Comparison of ENCODE assay signal across 21 cellular contexts in the genomic region with DNA sequence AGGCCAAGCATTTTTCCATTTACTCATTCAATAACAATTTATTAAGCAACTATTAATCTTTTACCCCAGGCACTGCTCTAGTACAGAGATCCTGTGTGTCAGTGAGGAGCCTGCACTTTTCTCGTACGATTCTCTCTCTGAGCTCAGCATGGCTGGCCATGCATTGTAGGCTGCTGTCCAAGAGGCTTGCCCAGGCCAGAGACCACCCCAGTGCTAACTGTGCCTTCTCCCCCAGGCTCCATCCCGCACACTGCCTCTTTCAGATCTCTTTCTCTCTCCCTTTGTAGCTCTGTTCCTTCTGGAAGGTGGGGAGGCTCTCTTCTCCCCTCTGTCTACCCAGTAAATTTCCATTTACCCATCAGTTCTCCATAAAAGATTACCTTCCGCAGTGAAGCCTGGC.
A peak's percentile ranks its signal among the peaks of the same experiment; 100 is the strongest.
DNase-seq lines count a peak whose midpoint lies in the region; ATAC-seq and TF ChIP-seq lines count a peak whose summit lies in the region.
"Had no signal": no experiment of that assay in that cellular context is flagged by ENCODE, and none has a peak within 500 bp of the region (broad histone marks: within the 10 kb centered on the region; RNA-seq: fewer than 3 reads in every experiment).

No MANE protein-coding gene starts in this region.

- WGBS in smooth muscle cell (ENCODE audit: low lambda C conversion rate) = 81% methylated on average over 4 of the region's 4 CpGs

- POLR2A ChIA-PET in activated CD4-positive, alpha-beta T cell treated with anti-CD3 and anti-CD28 coated beads for 36 hours (lab: Charles Lee) = interaction anchor here (0.5 to 1.8 kb wide), 2 partner anchors 64 to 163 kb away, joined by 3 to 4 read pairs; no protein-coding TSS in a partner anchor

- H2AFZ ChIP-seq in OCI-LY1 (ENCODE audit: low read length) (no peak overlapping the region), smooth muscle cell (ENCODE audit: low read depth) (no peak overlapping the region)

- H3K9me3 ChIP-seq in OCI-LY1 (ENCODE audit: low read length) (no peaks in the 10 kb centered on the region), smooth muscle cell (replicated peaks; ENCODE audit: low read depth) (no peaks in the 10 kb centered on the region)

- CTCF ChIA-PET in activated CD4-positive, alpha-beta T cell treated with anti-CD3 and anti-CD28 coated beads for 36 hours (lab: Charles Lee) = interaction anchor here (0.6 to 8.0 kb wide), 13 partner anchors 16 to 264 kb away, joined by 3 to 126 read pairs (median 4); a partner anchor contains a TSS

- H3K9ac ChIP-seq in OCI-LY1 (ENCODE audit: low read length) = no peak overlapping the region; the same call in 1 of the 2 replicates
- no peak overlapping the region for H3K9ac ChIP-seq in smooth muscle cell (ENCODE audit: low read depth)

- H3K4me2 ChIP-seq in OCI-LY1 (ENCODE audit: low read length) (peak overlapping the region; percentile 10; the same call in 1 of the 2 replicates), smooth muscle cell (no peak overlapping the region)

- no peaks in the 10 kb centered on the region for H3K9me2 ChIP-seq in OCI-LY1 (ENCODE audit: low read depth, low read length)

- H3K4me1 ChIP-seq in OCI-LY1 (ENCODE audit: insufficient read depth, low read length, severe bottlenecking) = peaks cover 41% of the 10 kb centered on the region
- no peaks in the 10 kb centered on the region for H3K4me1 ChIP-seq in smooth muscle cell (ENCODE audit: low read depth)

- H3K36me3 ChIP-seq in OCI-LY1 (ENCODE audit: insufficient read depth, low read length) (no peaks in the 10 kb centered on the region), smooth muscle cell (ENCODE audit: low read depth) (no peaks in the 10 kb centered on the region)

- H3K79me2 ChIP-seq in OCI-LY1 (ENCODE audit: insufficient read depth, low read length) (no peaks in the 10 kb centered on the region), smooth muscle cell (ENCODE audit: low read depth) (no peaks in the 10 kb centered on the region)

- H3K27ac ChIP-seq in OCI-LY1 (ENCODE audit: low read depth, low read length, poor library complexity, severe bottlenecking) (peak overlapping the region; percentile 43), smooth muscle cell (ENCODE audit: low read depth) (no peak overlapping the region)

- peaks cover 6% of the 10 kb centered on the region for H3K36me3 Mint-ChIP-seq in activated CD4-positive, alpha-beta T cell treated with anti-CD3 and anti-CD28 coated beads for 36 hours (ENCODE audit: low read depth)
- peaks cover 3% of the 10 kb centered on the region for H3K36me3 Mint-ChIP-seq in activated naive CD8-positive, alpha-beta T cell treated with anti-CD3 and anti-CD28 coated beads, Interleukin-2, amount 50 U/mL, for 24 hours (ENCODE audit: low read depth)
- H3K36me3 Mint-ChIP-seq in osteocyte (ENCODE audit: unreplicated experiment) = no peaks in the 10 kb centered on the region

- peak overlapping the region; percentile 57 for H3K27ac Mint-ChIP-seq in activated CD4-positive, alpha-beta T cell treated with anti-CD3 and anti-CD28 coated beads for 36 hours
- peak overlapping the region; percentile 47 for H3K27ac Mint-ChIP-seq in activated naive CD8-positive, alpha-beta T cell treated with anti-CD3 and anti-CD28 coated beads, Interleukin-2, amount 50 U/mL, for 24 hours
- no peak overlapping the region for H3K27ac Mint-ChIP-seq in osteocyte (ENCODE audit: unreplicated experiment)

- TF ChIP-seq CTCF in OCI-LY1 (IDR thresholded peaks at IDR 0.05; ENCODE audit: low read length) (no peak), osteocyte (IDR thresholded peaks at IDR 0.05) (no peak), smooth muscle cell (IDR thresholded peaks at IDR 0.05; ENCODE audit: borderline replicate concordance, insufficient read depth, poor library complexity, severe bottlenecking) (no peak)

- no peaks in the 10 kb centered on the region for H3F3A ChIP-seq in OCI-LY1 (ENCODE audit: insufficient read depth, low read length)
- no peaks in the 10 kb centered on the region for H3F3A ChIP-seq in smooth muscle cell (ENCODE audit: low read depth)

- H3K27me3 ChIP-seq in OCI-LY1 (ENCODE audit: insufficient read depth, low read length) (no peaks in the 10 kb centered on the region), smooth muscle cell (ENCODE audit: low read depth) (no peaks in the 10 kb centered on the region)

- H3K4me1 Mint-ChIP-seq in activated CD4-positive, alpha-beta T cell treated with anti-CD3 and anti-CD28 coated beads for 36 hours = peaks cover 84% of the 10 kb centered on the region
- H3K4me1 Mint-ChIP-seq in activated naive CD8-positive, alpha-beta T cell treated with anti-CD3 and anti-CD28 coated beads, Interleukin-2, amount 50 U/mL, for 24 hours = peaks cover 92% of the 10 kb centered on the region
- H3K4me1 Mint-ChIP-seq in osteocyte (ENCODE audit: unreplicated experiment) = no peaks in the 10 kb centered on the region

- no peak overlapping the region for H3K4me3 ChIP-seq in OCI-LY1 (ENCODE audit: low read depth, low read length, poor library complexity, severe bottlenecking)
- H3K4me3 ChIP-seq in smooth muscle cell = no peak overlapping the region

- H3K9me3 Mint-ChIP-seq in activated CD4-positive, alpha-beta T cell treated with anti-CD3 and anti-CD28 coated beads for 36 hours (ENCODE audit: low read depth) = no peaks in the 10 kb centered on the region
- no peaks in the 10 kb centered on the region for H3K9me3 Mint-ChIP-seq in activated naive CD8-positive, alpha-beta T cell treated with anti-CD3 and anti-CD28 coated beads, Interleukin-2, amount 50 U/mL, for 24 hours
- H3K9me3 Mint-ChIP-seq in osteocyte (ENCODE audit: unreplicated experiment) = no peaks in the 10 kb centered on the region

- H3K27me3 Mint-ChIP-seq in activated CD4-positive, alpha-beta T cell treated with anti-CD3 and anti-CD28 coated beads for 36 hours = no peaks in the 10 kb centered on the region
- H3K27me3 Mint-ChIP-seq in activated naive CD8-positive, alpha-beta T cell treated with anti-CD3 and anti-CD28 coated beads, Interleukin-2, amount 50 U/mL, for 24 hours = no peaks in the 10 kb centered on the region
- no peaks in the 10 kb centered on the region for H3K27me3 Mint-ChIP-seq in osteocyte (ENCODE audit: unreplicated experiment)

- H3K4me3 Mint-ChIP-seq in activated CD4-positive, alpha-beta T cell treated with anti-CD3 and anti-CD28 coated beads for 36 hours = no peak overlapping the region
- H3K4me3 Mint-ChIP-seq in activated naive CD8-positive, alpha-beta T cell treated with anti-CD3 and anti-CD28 coated beads, Interleukin-2, amount 50 U/mL, for 24 hours = no peak overlapping the region
- no peak overlapping the region for H3K4me3 Mint-ChIP-seq in osteocyte (ENCODE audit: unreplicated experiment)

- intact Hi-C loops in activated CD4-positive, alpha-beta T cell treated with anti-CD3 and anti-CD28 coated beads for 36 hours (cut with DNase I, micrococcal nuclease) = no loop called here

- ATAC-seq in activated CD4-positive, alpha-beta T cell treated with anti-CD3 and anti-CD28 coated beads for 36 hours = no peak
- ATAC-seq in activated naive CD8-positive, alpha-beta T cell treated with anti-CD3 and anti-CD28 coated beads, Interleukin-2, amount 50 U/mL, for 24 hours = no peak
- ATAC-seq in GM21526 (IDR thresholded peaks at IDR 0.05; ENCODE audit: low FRiP score, unreplicated experiment) (no peak), HG02970 (IDR thresholded peaks at IDR 0.05; ENCODE audit: low FRiP score, unreplicated experiment) (no peak)
- ATAC-seq: Panc1 had no signal

- no peak for DNase-seq in activated CD4-positive, alpha-beta T cell treated with anti-CD3 and anti-CD28 coated beads for 36 hours
- no peak for DNase-seq in activated CD4-positive, alpha-beta T cell treated with anti-CD3 and anti-CD28 coated beads for 1 hour
- no peak for DNase-seq in activated naive CD8-positive, alpha-beta T cell treated with anti-CD3 and anti-CD28 coated beads, Interleukin-2, amount 50 U/mL, for 24 hours
- peak; percentile 60 for DNase-seq in osteocyte (ENCODE audit: extremely low spot score, unreplicated experiment)
- no peak for DNase-seq in smooth muscle cell (lab: John Stamatoyannopoulos, UW; ENCODE audit: unreplicated experiment)
- DNase-seq: 8988T, C1 segment of cervical spinal cord, COR-L47, GF-D8, GOT3, KBM-7, MV-4-11, NCI-H1417, NCI-H187 treated with DMSO at 0.1 percent for 48 hours, NCI-H2171, NCI-H446, NCI-H748 treated with DMSO at 0.1 percent for 48 hours had no signal

- H4K20me1 ChIP-seq in OCI-LY1 (ENCODE audit: insufficient read depth, low read length) (no peaks in the 10 kb centered on the region), smooth muscle cell (ENCODE audit: low read depth) (no peaks in the 10 kb centered on the region)
